In the genomic region with DNA sequence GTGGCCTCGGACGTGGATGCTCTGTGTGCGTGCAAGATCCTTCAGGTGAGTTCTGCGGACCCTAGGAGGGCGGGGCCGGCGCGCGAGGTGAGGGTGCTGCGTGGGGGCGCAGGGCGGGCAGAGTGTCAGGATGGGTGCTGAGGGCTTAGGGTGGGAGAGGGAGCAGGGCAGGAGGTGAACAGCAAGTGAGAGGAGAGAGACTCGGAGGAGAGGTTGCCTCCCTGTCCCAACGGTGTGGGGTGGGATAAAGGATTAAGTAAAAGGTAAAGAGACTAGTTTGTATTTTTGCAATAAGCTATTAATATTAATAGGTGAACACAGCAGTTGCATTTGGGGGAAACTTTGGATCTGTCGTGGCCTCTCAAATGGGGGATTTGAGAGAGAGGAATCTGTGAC, we compare ENCODE assay signal across 1 cellular context.
TF ChIP-seq lines count a peak whose summit lies in the region.

No MANE protein-coding gene starts in this region.

TF ChIP-seq in liver, 16 proteins besides CTCF, POLR2A, EP300 and RAD21:
- no peak for TF ChIP-seq ZBTB33 (IDR thresholded peaks at IDR 0.05)
- no peak for TF ChIP-seq EGR1 (IDR thresholded peaks at IDR 0.05; ENCODE audit: low read depth in 2 of 2)
- no peak for TF ChIP-seq SP1 (IDR thresholded peaks at IDR 0.05)
- no peak for TF ChIP-seq GABPA (IDR thresholded peaks at IDR 0.05 in 1 of 2, conservative IDR thresholded peaks at IDR 0.05 in 1 of 2)
- TF ChIP-seq, protein P1, sequence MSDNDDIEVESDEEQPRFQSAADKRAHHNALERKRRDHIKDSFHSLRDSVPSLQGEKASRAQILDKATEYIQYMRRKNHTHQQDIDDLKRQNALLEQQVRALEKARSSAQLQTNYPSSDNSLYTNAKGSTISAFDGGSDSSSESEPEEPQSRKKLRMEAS (IDR thresholded peaks at IDR 0.05) = no peak
- no peak for TF ChIP-seq YY1 (IDR thresholded peaks at IDR 0.05)
- TF ChIP-seq FOXA2 (IDR thresholded peaks at IDR 0.05) = no peak
- TF ChIP-seq TAF1 (conservative IDR thresholded peaks at IDR 0.05) = no peak
- no peak for TF ChIP-seq ATF3 (IDR thresholded peaks at IDR 0.05)
- no peak for TF ChIP-seq JUND (IDR thresholded peaks at IDR 0.05)
- TF ChIP-seq, protein P2, sequence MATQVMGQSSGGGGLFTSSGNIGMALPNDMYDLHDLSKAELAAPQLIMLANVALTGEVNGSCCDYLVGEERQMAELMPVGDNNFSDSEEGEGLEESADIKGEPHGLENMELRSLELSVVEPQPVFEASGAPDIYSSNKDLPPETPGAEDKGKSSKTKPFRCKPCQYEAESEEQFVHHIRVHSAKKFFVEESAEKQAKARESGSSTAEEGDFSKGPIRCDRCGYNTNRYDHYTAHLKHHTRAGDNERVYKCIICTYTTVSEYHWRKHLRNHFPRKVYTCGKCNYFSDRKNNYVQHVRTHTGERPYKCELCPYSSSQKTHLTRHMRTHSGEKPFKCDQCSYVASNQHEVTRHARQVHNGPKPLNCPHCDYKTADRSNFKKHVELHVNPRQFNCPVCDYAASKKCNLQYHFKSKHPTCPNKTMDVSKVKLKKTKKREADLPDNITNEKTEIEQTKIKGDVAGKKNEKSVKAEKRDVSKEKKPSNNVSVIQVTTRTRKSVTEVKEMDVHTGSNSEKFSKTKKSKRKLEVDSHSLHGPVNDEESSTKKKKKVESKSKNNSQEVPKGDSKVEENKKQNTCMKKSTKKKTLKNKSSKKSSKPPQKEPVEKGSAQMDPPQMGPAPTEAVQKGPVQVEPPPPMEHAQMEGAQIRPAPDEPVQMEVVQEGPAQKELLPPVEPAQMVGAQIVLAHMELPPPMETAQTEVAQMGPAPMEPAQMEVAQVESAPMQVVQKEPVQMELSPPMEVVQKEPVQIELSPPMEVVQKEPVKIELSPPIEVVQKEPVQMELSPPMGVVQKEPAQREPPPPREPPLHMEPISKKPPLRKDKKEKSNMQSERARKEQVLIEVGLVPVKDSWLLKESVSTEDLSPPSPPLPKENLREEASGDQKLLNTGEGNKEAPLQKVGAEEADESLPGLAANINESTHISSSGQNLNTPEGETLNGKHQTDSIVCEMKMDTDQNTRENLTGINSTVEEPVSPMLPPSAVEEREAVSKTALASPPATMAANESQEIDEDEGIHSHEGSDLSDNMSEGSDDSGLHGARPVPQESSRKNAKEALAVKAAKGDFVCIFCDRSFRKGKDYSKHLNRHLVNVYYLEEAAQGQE (IDR thresholded peaks at IDR 0.05) = no peak
- no peak for TF ChIP-seq RXRA (IDR thresholded peaks at IDR 0.05)
TF ChIP-seq in liver: peak in this region for 0.
